ENCODE assay signal across 8 cellular contexts in the genomic region with DNA sequence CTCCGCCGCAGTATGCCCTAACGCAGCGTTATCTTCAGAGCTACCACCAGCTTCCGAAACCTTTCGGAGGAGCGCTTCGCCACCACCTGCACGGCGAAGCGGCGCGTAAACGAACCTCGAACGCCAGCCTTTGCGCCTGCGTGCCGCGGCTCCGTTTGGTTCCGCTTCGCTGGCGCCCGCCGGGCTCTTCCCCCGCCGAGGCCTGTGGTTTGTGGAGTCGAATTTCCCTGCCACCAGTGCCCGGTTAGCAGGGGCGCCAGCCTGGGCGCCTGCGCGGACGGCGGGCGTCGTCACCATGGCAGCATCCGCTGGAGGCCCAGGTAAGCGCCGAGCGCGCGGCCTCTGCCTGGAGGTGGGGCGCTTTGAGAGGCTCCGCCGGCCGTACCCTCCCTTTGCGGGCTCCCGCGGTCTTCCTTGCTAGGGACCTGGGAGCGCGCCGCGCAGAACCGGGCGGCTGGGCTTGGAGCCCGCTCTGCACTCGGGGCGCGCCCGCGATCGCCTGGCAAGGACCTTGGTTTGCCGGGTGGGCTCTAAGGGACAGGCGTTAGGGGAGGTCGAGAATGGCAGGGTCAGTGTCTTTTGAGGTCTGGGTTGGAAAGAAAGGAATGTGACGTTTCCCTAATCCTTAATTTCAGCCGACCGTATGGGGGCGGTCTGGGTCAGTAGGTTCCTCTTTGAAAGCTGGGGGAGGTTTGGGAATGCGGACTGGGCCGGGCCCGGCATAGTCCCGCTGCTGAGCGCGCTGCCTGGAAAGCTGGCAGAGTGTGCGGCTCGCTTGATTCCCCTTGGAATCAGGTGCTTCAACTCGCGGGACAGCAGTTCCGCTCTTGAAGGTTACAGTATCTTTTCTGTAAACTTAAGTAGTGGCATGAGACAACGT.
A peak's percentile ranks its signal among the peaks of the same experiment; 100 is the strongest.
DNase-seq lines count a peak whose midpoint lies in the region; TF ChIP-seq lines count a peak whose summit lies in the region.

A gene with protein sequence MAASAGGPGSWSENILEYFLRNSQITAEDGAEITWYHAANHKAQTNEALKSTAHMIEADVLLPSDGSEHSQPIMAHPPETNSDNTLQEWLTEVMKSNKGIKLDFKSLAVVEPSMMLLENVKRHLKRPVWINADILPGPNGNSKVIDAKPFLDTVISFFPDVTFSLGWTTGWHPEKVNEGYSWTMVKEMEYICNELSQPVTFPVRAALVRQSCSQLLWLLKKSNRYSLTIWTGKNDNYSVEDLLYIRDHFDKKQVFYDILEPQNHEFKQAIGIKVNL (plus strand): TSS at position 272 of the 880 bp plus-strand sequence. CDS start 24 bp downstream, at position 296.

- no peak for TF ChIP-seq CTCF in HFF-Myc (IDR thresholded peaks at IDR 0.05; ENCODE audit: low read depth, low read length, missing control alignments)

- no peaks in the 10 kb centered on the region for H3K9me3 ChIP-seq in SK-N-MC (ENCODE audit: low read depth, low read length)

- peak within 1 kb of the TSS; percentile 72 for H3K9ac ChIP-seq in SK-N-MC (ENCODE audit: insufficient read length)

- peaks cover 12% of the 10 kb centered on the region for H3K36me3 ChIP-seq in SK-N-MC (ENCODE audit: insufficient read depth, low read length)

- peak within 1 kb of the TSS; percentile 75 for H3K4me3 ChIP-seq in HFF-Myc (replicated peaks; ENCODE audit: low read depth, low read length)
- H3K4me3 ChIP-seq in SK-N-MC, result peak within 1 kb of the TSS; percentile 82

- peak; percentile 74 for DNase-seq in GF-D8 (lab: John Stamatoyannopoulos, UW)
- DNase-seq in HFF-Myc (ENCODE audit: extremely low read depth, low read depth), result peak; percentile 51
- DNase-seq in MV-4-11 (lab: John Stamatoyannopoulos, UW), result peak; percentile 78
- DNase-seq in SK-N-MC (ENCODE audit: low read depth, low spot score), result no peak
- DNase-seq in activated naive CD4-positive, alpha-beta T cell treated with anti-CD3 and anti-CD28 coated beads, Interleukin-2, amount 50 U/mL, for 16 hours, result peak; percentile 85
- DNase-seq in globus pallidus (ENCODE audit: low spot score), result peak; percentile 75
- DNase-seq in non-pigmented ciliary epithelial cell (ENCODE audit: low read depth), result peak; percentile 54
- DNase-seq in superior temporal gyrus (ENCODE audit: extremely low spot score), result peak; percentile 79

- H3K27ac ChIP-seq in SK-N-MC, result peak within 1 kb of the TSS; percentile 15; the same call in 1 of the 2 replicates
